13 cellular contexts compared by ENCODE assay signal in the genomic region with DNA sequence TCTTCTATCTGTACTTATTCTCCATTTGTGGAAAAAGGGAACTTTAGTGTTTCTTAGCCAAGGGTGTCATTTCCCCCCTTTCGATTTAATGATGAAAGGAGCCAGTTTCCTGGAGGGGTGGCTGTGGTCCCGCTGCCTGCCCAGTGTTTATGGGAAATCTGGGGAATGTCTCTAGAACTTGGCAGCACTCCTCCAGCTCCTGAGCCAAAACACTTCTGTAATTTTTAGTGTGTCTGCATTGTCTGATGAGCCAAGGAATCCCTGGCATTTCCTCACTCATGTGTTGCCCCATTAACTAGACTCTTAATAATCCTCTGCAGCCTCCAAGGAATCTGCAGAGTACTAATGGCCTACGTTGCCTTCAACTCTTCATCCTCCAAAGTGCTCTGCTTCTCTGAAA.
DNase-seq lines count a peak whose midpoint lies in the region; ATAC-seq, FAIRE-seq and TF ChIP-seq lines count a peak whose summit lies in the region.
"Had no signal": no experiment of that assay in that cellular context is flagged by ENCODE, and none has a peak within 500 bp of the region (broad histone marks: within the 10 kb centered on the region; RNA-seq: fewer than 3 reads in every experiment).

No MANE protein-coding gene starts in this region.

- DNase-seq in H4 (ENCODE audit: low spot score) = peak; percentile 7
- DNase-seq in kidney epithelial cell (ENCODE audit: low read depth) = peak; percentile 28
- DNase-seq in sciatic nerve (ENCODE audit: low spot score) = peak; percentile 69
- no peak for DNase-seq in HAP-1 (ENCODE audit: low spot score in 2 of 2)
- no peak for DNase-seq in GM23248
- DNase-seq in NCI-H345 (lab: John Stamatoyannopoulos, UW) = no peak
- DNase-seq: activated T-cell treated with anti-CD3 and anti-CD28 coated beads for 4 hours, cortex of kidney, NCI-H748 treated with DMSO at 0.1 percent for 48 hours, small intestine had no signal

- intact Hi-C loops in sciatic nerve (cut with DNase I) = no loop called here

- peak; percentile 93 for FAIRE-seq in endometrium (lab: Jason Lieb, UNC)
- FAIRE-seq: small intestine had no signal

- H3K27ac ChIP-seq in GM23248 = no peak overlapping the region
- H3K27ac ChIP-seq: C4-2B had no signal

- H3K9me2 ChIP-seq in GM23248 (ENCODE audit: insufficient read depth) = no peaks in the 10 kb centered on the region

- ATAC-seq in sciatic nerve = peak; percentile 86
- no peak for ATAC-seq in HG03378 (IDR thresholded peaks at IDR 0.05; ENCODE audit: unreplicated experiment)

- 0 to 2% methylated on average over 3 of the region's 3 CpGs for WGBS in GM23248 (ENCODE audit: low coverage in 1 of 2, low lambda C conversion rate in 2 of 2, missing lambda C conversion rate in 2 of 2), 2 experiments

- H3K4me1 ChIP-seq in HAP-1 = no peaks in the 10 kb centered on the region
- no peaks in the 10 kb centered on the region for H3K4me1 ChIP-seq in GM23248 (ENCODE audit: insufficient read depth)

- H3K79me2 ChIP-seq in GM23248 (ENCODE audit: insufficient read depth) = no peaks in the 10 kb centered on the region

- in situ Hi-C loops in HAP-1 (cut with MboI; ENCODE audit: low sequenced_read_pairs) = no loop called here
- in situ Hi-C loops in GM23248 (cut with MboI) = no loop called here

- H3K27me3 ChIP-seq in kidney epithelial cell (ENCODE audit: control insufficient read depth, insufficient read depth, low read length) = no peaks in the 10 kb centered on the region
- no peaks in the 10 kb centered on the region for H3K27me3 ChIP-seq in HAP-1 (ENCODE audit: low read depth)
- H3K27me3 ChIP-seq in GM23248 (replicated peaks; ENCODE audit: insufficient read depth) = no peaks in the 10 kb centered on the region

- H3F3A ChIP-seq in GM23248 (ENCODE audit: insufficient read depth) = no peaks in the 10 kb centered on the region

- H3K36me3 ChIP-seq in kidney epithelial cell (ENCODE audit: control insufficient read depth, insufficient read depth, low read length) = no peaks in the 10 kb centered on the region
- H3K36me3 ChIP-seq in HAP-1 (replicated peaks) = no peaks in the 10 kb centered on the region
- no peaks in the 10 kb centered on the region for H3K36me3 ChIP-seq in GM23248 (ENCODE audit: low read depth)

- H3K4me2 ChIP-seq in GM23248 (ENCODE audit: unreplicated experiment) = no peak overlapping the region

- peaks cover 3% of the 10 kb centered on the region; the same call in 1 of the 2 replicates for H3K9me3 ChIP-seq in HAP-1
- H3K9me3 ChIP-seq in GM23248 (ENCODE audit: low read depth) = no peaks in the 10 kb centered on the region

- no peak for TF ChIP-seq CTCF in kidney epithelial cell (IDR thresholded peaks at IDR 0.05; ENCODE audit: insufficient read depth, low read length, poor library complexity, severe bottlenecking)

- H4K20me1 ChIP-seq in GM23248 (ENCODE audit: insufficient read depth) = no peaks in the 10 kb centered on the region

- H3K9ac ChIP-seq in GM23248 = no peak overlapping the region

- no peak overlapping the region for H2AFZ ChIP-seq in GM23248

- no peak overlapping the region for H3K4me3 ChIP-seq in kidney epithelial cell (ENCODE audit: low read depth, low read length)
- no peak overlapping the region for H3K4me3 ChIP-seq in HAP-1
- no peak overlapping the region for H3K4me3 ChIP-seq in GM23248

Comparison
In these comparisons a context has a peak if more than half of its experiments do, and no peak if none do; other contexts are left out.
1. DNase-seq: peak in H4 (single experiment), kidney epithelial cell (single experiment) and sciatic nerve (single experiment); none in HAP-1 (0 of 2), GM23248 (single experiment) and NCI-H345 (single experiment).